16 cellular contexts compared by ENCODE assay signal in genomic region chr4:569958-570667, GRCh38. TPM values are rescaled to one million over a fixed set of nuclear protein-coding genes. Genes with fewer than 3 reads are reported as not detected.
DNase-seq lines count a peak whose midpoint lies in the region; ATAC-seq, FAIRE-seq and TF ChIP-seq lines count a peak whose summit lies in the region.
"Had no signal": no experiment of that assay in that cellular context is flagged by ENCODE, and none has a peak within 500 bp of the region (broad histone marks: within the 10 kb centered on the region; RNA-seq: fewer than 3 reads in every experiment).

No MANE protein-coding gene starts in this region.

- H4K20me1 ChIP-seq in HepG2 (ENCODE audit: insufficient read depth, low read length) (no peaks in the 10 kb centered on the region), osteoblast (ENCODE audit: insufficient read depth, low read length) (no peaks in the 10 kb centered on the region)
- H4K20me1 ChIP-seq: BLaER1 treated with 17β-estradiol and CSF1 and Interleukin-3, amounts not matched to agents 10 nM and 100 nM had no signal

- 71% methylated on average over 6 of the region's 17 CpGs for WGBS in HepG2 (ENCODE audit: low lambda C conversion rate)
- WGBS in right lobe of liver (ENCODE audit: insufficient coverage, low coverage, low lambda C conversion rate, missing lambda C conversion rate) = 54% methylated on average over 6 of the region's 17 CpGs

- DNase-seq in HepG2 (ENCODE audit: low spot score) = no peak
- no peak for DNase-seq in right lobe of liver
- peak; percentile 81 for DNase-seq in chondrocyte (ENCODE audit: low spot score)
- peak; percentile 62 for DNase-seq in osteoblast (ENCODE audit: insufficient read length, low spot score, missing footprints)
- DNase-seq in LoVo (ENCODE audit: low spot score) = no peak
- no peak for DNase-seq in NCI-H82 treated with DMSO at 0.1 percent for 48 hours (lab: John Stamatoyannopoulos, UW; ENCODE audit: unreplicated experiment)
- DNase-seq: ACHN; CD4-positive, CD25-positive, alpha-beta regulatory T cell; DMS53; GF-D8; GOT3; H9; KBM-7 had no signal

- H3K4me1 Mint-ChIP-seq in chondrocyte (ENCODE audit: low read depth) = no peaks in the 10 kb centered on the region

- ATAC-seq in HepG2 (no peak), right lobe of liver (no peak), HG03571 (IDR thresholded peaks at IDR 0.05; ENCODE audit: unreplicated experiment) (no peak)

- no peaks in the 10 kb centered on the region for H3K36me3 Mint-ChIP-seq in chondrocyte (ENCODE audit: low read depth)
- H3K36me3 Mint-ChIP-seq: CD4-positive, CD25-positive, alpha-beta regulatory T cell had no signal

- H3K4me2 ChIP-seq in HepG2 (ENCODE audit: low read depth, low read length) (no peak overlapping the region), osteoblast (ENCODE audit: insufficient read depth, low read length) (no peak overlapping the region)
- H3K4me2 ChIP-seq: BLaER1 treated with 17β-estradiol and CSF1 and Interleukin-3, amounts not matched to agents 10 nM and 100 nM had no signal

- no peak for TF ChIP-seq EP300 in HepG2 (IDR thresholded peaks at IDR 0.05; ENCODE audit: low read depth in 2 of 2, low read length in 2 of 2)
- no peak for TF ChIP-seq EP300 in HepG2 (CRISPR knock-in tag; IDR thresholded peaks at IDR 0.05; ENCODE audit: borderline replicate concordance)

- TF ChIP-seq POLR2A in HepG2 (IDR thresholded peaks at IDR 0.05; ENCODE audit: insufficient read depth in 1 of 2, low read depth in 2 of 2, low read length in 2 of 2) (no peak), right lobe of liver (IDR thresholded peaks at IDR 0.05) (no peak)

- POLR2A ChIA-PET in HepG2 (lab: Yijun Ruan, JAX) = no interaction called here

- H3K79me2 ChIP-seq in HepG2 (ENCODE audit: insufficient read depth, low read length) (no peaks in the 10 kb centered on the region), osteoblast (ENCODE audit: insufficient read depth, low read length) (no peaks in the 10 kb centered on the region)

- H3K27me3 ChIP-seq in HepG2 (ENCODE audit: control insufficient read depth in 1 of 2, insufficient read depth in 2 of 2, low read length in 2 of 2) (peaks cover 8 to 56% of the 10 kb centered on the region in 2 experiments; a peak in 4 of 5 replicates), right lobe of liver (peaks cover 6% of the 10 kb centered on the region in 2 donors), osteoblast (ENCODE audit: insufficient read depth, low read length) (peaks cover 22% of the 10 kb centered on the region)
- H3K27me3 ChIP-seq: BLaER1 treated with 17β-estradiol and CSF1 and Interleukin-3, amounts not matched to agents 10 nM and 100 nM had no signal

- no peak for FAIRE-seq in HepG2 (lab: Jason Lieb, UNC)

- CTCF ChIA-PET in HepG2 (lab: Yijun Ruan, JAX; ENCODE audit: low intra/inter-chr PET ratio, low total read pairs) = no interaction called here

- peaks cover 35% of the 10 kb centered on the region for H3K27me3 Mint-ChIP-seq in chondrocyte (ENCODE audit: low read depth)

- no peak overlapping the region for H2AFZ ChIP-seq in HepG2 (ENCODE audit: low read length)
- no peak overlapping the region for H2AFZ ChIP-seq in osteoblast (ENCODE audit: low read length)

- H3K27ac ChIP-seq in HepG2 (ENCODE audit: extremely low read length, insufficient read depth, low read length) (no peak overlapping the region), right lobe of liver (no peak overlapping the region), osteoblast (ENCODE audit: low read depth, low read length) (no peak overlapping the region)
- H3K27ac ChIP-seq: BLaER1 treated with 17β-estradiol and CSF1 and Interleukin-3, amounts not matched to agents 10 nM and 100 nM had no signal

- no peak overlapping the region for H3K27ac Mint-ChIP-seq in chondrocyte (ENCODE audit: unreplicated experiment)
- H3K27ac Mint-ChIP-seq: CD4-positive, CD25-positive, alpha-beta regulatory T cell; H9 had no signal

- no TSS peak for BruUV-seq in HepG2 (replicated peaks; lab: Mats Ljungman, UMichigan)

- no peak for TF ChIP-seq RAD21 in HepG2 (CRISPR knock-in tag; IDR thresholded peaks at IDR 0.05)

- peaks cover 5% of the 10 kb centered on the region for H3K9me3 Mint-ChIP-seq in chondrocyte (ENCODE audit: low read depth)

- intact Hi-C loops in HepG2 (cut with micrococcal nuclease; ENCODE audit: unreplicated experiment) = no loop called here
- intact Hi-C loops in right lobe of liver (cut with DNase I) = no loop called here

- no peak for TF ChIP-seq CTCF in HepG2 (CRISPR knock-in tag; IDR thresholded peaks at IDR 0.05)
- no peak for TF ChIP-seq CTCF in right lobe of liver (IDR thresholded peaks at IDR 0.05)
- TF ChIP-seq CTCF in chondrocyte (IDR thresholded peaks at IDR 0.05) = no peak
- no peak for TF ChIP-seq CTCF in osteoblast (IDR thresholded peaks at IDR 0.05; ENCODE audit: extremely low read depth, low read depth, low read length)

- H3K9ac ChIP-seq in HepG2 (ENCODE audit: insufficient read depth, low read depth, low read length) = no peak overlapping the region
- H3K9ac ChIP-seq: BLaER1 treated with 17β-estradiol and CSF1 and Interleukin-3, amounts not matched to agents 10 nM and 100 nM had no signal

- no peak overlapping the region for H3K4me3 Mint-ChIP-seq in chondrocyte (ENCODE audit: unreplicated experiment)
- H3K4me3 Mint-ChIP-seq: CD4-positive, CD25-positive, alpha-beta regulatory T cell; H9 had no signal

- H3K9me3 ChIP-seq in HepG2 (ENCODE audit: low read length) (peaks cover 12% of the 10 kb centered on the region), right lobe of liver (no peaks in the 10 kb centered on the region), osteoblast (ENCODE audit: low read depth, low read length) (no peaks in the 10 kb centered on the region)

- H3K4me3 ChIP-seq in HepG2 (replicated peaks in 1 of 3; ENCODE audit: insufficient read depth in 1 of 3, low read depth in 2 of 3, low read length in 3 of 3) = no peak overlapping the region
- H3K4me3 ChIP-seq in right lobe of liver = no peak overlapping the region
- H3K4me3 ChIP-seq in osteoblast (ENCODE audit: insufficient read depth, low read length) = no peak overlapping the region
- H3K4me3 ChIP-seq: BLaER1 treated with 17β-estradiol and CSF1 and Interleukin-3, amounts not matched to agents 10 nM and 100 nM had no signal

- no peaks in the 10 kb centered on the region for H3K36me3 ChIP-seq in HepG2 (replicated peaks in 1 of 2; ENCODE audit: control insufficient read depth in 1 of 2, insufficient read depth in 2 of 2, low read length in 2 of 2)
- H3K36me3 ChIP-seq in right lobe of liver = no peaks in the 10 kb centered on the region
- no peaks in the 10 kb centered on the region for H3K36me3 ChIP-seq in osteoblast (ENCODE audit: insufficient read depth, low read length)
- H3K36me3 ChIP-seq: BLaER1 treated with 17β-estradiol and CSF1 and Interleukin-3, amounts not matched to agents 10 nM and 100 nM had no signal

- H3K4me1 ChIP-seq in HepG2 (ENCODE audit: insufficient read depth, low read length) (no peaks in the 10 kb centered on the region), right lobe of liver (no peaks in the 10 kb centered on the region), osteoblast (ENCODE audit: insufficient read depth, low read length) (no peaks in the 10 kb centered on the region)

- in situ Hi-C loops in HepG2 (cut with HindIII; ENCODE audit: extremely low pct_ligation_motif_present, low pct_unique_long_range_greater_than_20kb) = no loop called here

RNA-seq across cellular contexts. Expression of gene TMEM271, which starts 6.0 kb away (rescaled TPM):
- not detected in 2 replicates for total RNA-seq in HepG2 (2016; rRNA removed; fragmentation: Illumina TruSeq; extraction: Trizol)
- total RNA-seq in HepG2 (2016; cell fraction: cytosol; rRNA removed; fragmentation: Illumina TruSeq; extraction: Trizol; ENCODE audit: low read depth) = not detected in 2 replicates
- total RNA-seq in HepG2 (2016; cell fraction: insoluble cytoplasmic fraction; rRNA removed; fragmentation: Illumina TruSeq; extraction: Trizol) = not detected in 2 replicates
- total RNA-seq in HepG2 (2016; cell fraction: membrane; rRNA removed; fragmentation: Illumina TruSeq; extraction: Trizol) = not detected in 2 replicates
- not detected in 2 replicates for total RNA-seq in HepG2 (2016; cell fraction: nucleus; rRNA removed; fragmentation: Illumina TruSeq; extraction: Trizol)
- polyA plus RNA-seq in HepG2 (2011; rRNA removed) = not detected in 2 replicates
- 0.04 TPM in 1 of 2 replicates, not detected in the other for polyA plus RNA-seq in HepG2 (2011; cell fraction: cytosol; rRNA removed)
- not detected in 2 replicates for polyA plus RNA-seq in HepG2 (2011; cell fraction: nucleus; rRNA removed)
- 0.05 TPM in 1 of 2 replicates, not detected in the other for polyA plus RNA-seq in HepG2 (2012)
- not detected in 2 replicates for polyA plus RNA-seq in HepG2 (2016; cell fraction: cytosol; fragmentation: Illumina TruSeq; extraction: Trizol; ENCODE audit: low read depth)
- not detected in 2 replicates for polyA plus RNA-seq in HepG2 (2016; cell fraction: insoluble cytoplasmic fraction; fragmentation: Illumina TruSeq; extraction: Trizol; ENCODE audit: low read depth)
- polyA plus RNA-seq in HepG2 (2016; cell fraction: membrane; fragmentation: Illumina TruSeq; extraction: Trizol; ENCODE audit: low read depth) = not detected in 2 replicates
- polyA plus RNA-seq in HepG2 (2016; cell fraction: nucleus; fragmentation: Illumina TruSeq; extraction: Trizol; ENCODE audit: insufficient read depth, low read depth) = not detected in 2 replicates
- polyA minus RNA-seq in HepG2 (2011; rRNA and poly(A)+ RNA removed; ENCODE audit: low replicate concordance) = not detected in 2 replicates
- not detected in 2 replicates for polyA minus RNA-seq in HepG2 (2011; cell fraction: cytosol; rRNA and poly(A)+ RNA removed)
- polyA minus RNA-seq in HepG2 (2011; cell fraction: nucleus; rRNA and poly(A)+ RNA removed) = not detected in 2 replicates
- total RNA-seq in right lobe of liver = not detected
- total RNA-seq in chondrocyte = not detected in 3 replicates
- total RNA-seq in osteoblast = not detected in 2 replicates
- total RNA-seq: A172; CD4-positive, CD25-positive, alpha-beta regulatory T cell had no signal
- polyA plus RNA-seq: CD4-positive, CD25-positive, alpha-beta regulatory T cell had no signal

RNA-seq across cellular contexts. Expression of gene PDE6B, which starts 55.3 kb away (rescaled TPM):
- 0.38 TPM in 1 of 2 replicates, not detected in the other for total RNA-seq in HepG2 (2016; rRNA removed; fragmentation: Illumina TruSeq; extraction: Trizol)
- total RNA-seq in HepG2 (2016; cell fraction: cytosol; rRNA removed; fragmentation: Illumina TruSeq; extraction: Trizol; ENCODE audit: low read depth) = 0.20 TPM in 1 of 2 replicates, not detected in the other
- total RNA-seq in HepG2 (2016; cell fraction: insoluble cytoplasmic fraction; rRNA removed; fragmentation: Illumina TruSeq; extraction: Trizol) = 0.09 TPM in 1 of 2 replicates, not detected in the other
- total RNA-seq in HepG2 (2016; cell fraction: membrane; rRNA removed; fragmentation: Illumina TruSeq; extraction: Trizol) = 0.25 TPM in 1 of 2 replicates, not detected in the other
- total RNA-seq in HepG2 (2016; cell fraction: nucleus; rRNA removed; fragmentation: Illumina TruSeq; extraction: Trizol) = not detected in 2 replicates
- polyA plus RNA-seq in HepG2 (2011; rRNA removed) = 0.38 and 0.40 TPM in 2 replicates
- polyA plus RNA-seq in HepG2 (2011; cell fraction: cytosol; rRNA removed) = 0.43 and 0.62 TPM in 2 replicates
- polyA plus RNA-seq in HepG2 (2011; cell fraction: nucleus; rRNA removed) = 0.33 and 0.45 TPM in 2 replicates
- polyA plus RNA-seq in HepG2 (2012) = 0.38 and 0.73 TPM in 2 replicates
- polyA plus RNA-seq in HepG2 (2016; cell fraction: cytosol; fragmentation: Illumina TruSeq; extraction: Trizol; ENCODE audit: low read depth) = not detected in 2 replicates
- polyA plus RNA-seq in HepG2 (2016; cell fraction: insoluble cytoplasmic fraction; fragmentation: Illumina TruSeq; extraction: Trizol; ENCODE audit: low read depth) = not detected in 2 replicates
- polyA plus RNA-seq in HepG2 (2016; cell fraction: membrane; fragmentation: Illumina TruSeq; extraction: Trizol; ENCODE audit: low read depth) = 0.13 TPM in 1 of 2 replicates, not detected in the other
- not detected in 2 replicates for polyA plus RNA-seq in HepG2 (2016; cell fraction: nucleus; fragmentation: Illumina TruSeq; extraction: Trizol; ENCODE audit: insufficient read depth, low read depth)
- 0.32 TPM in 1 of 2 replicates, not detected in the other for polyA minus RNA-seq in HepG2 (2011; rRNA and poly(A)+ RNA removed; ENCODE audit: low replicate concordance)
- 0.69 and 1.3 TPM in 2 replicates for polyA minus RNA-seq in HepG2 (2011; cell fraction: cytosol; rRNA and poly(A)+ RNA removed)
- polyA minus RNA-seq in HepG2 (2011; cell fraction: nucleus; rRNA and poly(A)+ RNA removed) = 0.37 and 1.3 TPM in 2 replicates
- total RNA-seq in right lobe of liver = 1 to 10 TPM in 1 of 6 experiments, under 1 TPM in 4, not detected in 1; 0.24 to 1.9 (median 0.76) TPM
- 0.46 to 2.3 TPM (median 2.3 TPM) in 3 replicates for total RNA-seq in chondrocyte
- not detected in 2 replicates for total RNA-seq in osteoblast
- total RNA-seq: A172 had no signal

Comparison
In these comparisons a context has a peak if more than half of its experiments do, and no peak if none do; other contexts are left out.
1. DNase-seq: peak in chondrocyte (single experiment) and osteoblast (single experiment); none in HepG2 (single experiment), right lobe of liver (0 of 3), LoVo (single experiment) and NCI-H82 treated with DMSO at 0.1 percent for 48 hours (single experiment).